Comparison of ENCODE assay signal across 8 cellular contexts in the genomic region with DNA sequence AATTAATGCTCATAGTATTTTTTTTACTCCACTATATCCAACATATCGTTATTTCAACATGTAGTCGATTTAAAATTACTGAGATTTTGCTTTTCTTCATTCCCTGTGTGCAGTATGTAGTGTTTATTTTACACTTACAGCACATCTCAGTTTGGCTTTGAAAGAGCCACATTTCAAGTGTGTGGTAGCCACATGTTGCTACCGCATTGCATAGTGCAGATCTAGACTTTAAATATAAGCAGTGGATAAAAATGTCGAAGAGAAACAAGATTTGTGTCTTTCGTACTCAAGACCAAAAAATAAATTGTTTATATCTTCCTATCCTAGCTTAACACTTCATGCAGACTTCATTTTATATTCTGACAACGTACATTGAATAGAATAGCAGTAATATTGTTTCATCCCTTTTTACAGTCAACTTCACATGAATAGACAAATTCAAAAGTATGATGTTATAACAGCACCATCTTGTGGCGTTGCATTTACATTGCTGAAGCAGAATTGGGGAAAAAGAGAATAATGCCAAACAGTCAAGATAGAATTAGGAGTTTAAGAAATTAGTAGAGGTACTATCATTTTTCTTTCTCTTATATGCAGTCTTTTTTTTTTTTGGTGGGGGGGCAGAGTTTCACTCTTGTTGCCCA. TPM values are rescaled to one million over a fixed set of nuclear protein-coding genes. Genes with fewer than 3 reads are reported as not detected.
DNase-seq lines count a peak whose midpoint lies in the region; ATAC-seq, FAIRE-seq and TF ChIP-seq lines count a peak whose summit lies in the region.

No MANE protein-coding gene starts in this region.

- intact Hi-C loops in transverse colon (cut with DNase I; ENCODE audit: low total_unique reads): loop anchor here (10.0 kb wide), 1 partner anchor 88 kb away; no protein-coding TSS in a partner anchor

- H3K79me2 ChIP-seq in OCI-LY3 (ENCODE audit: low read length): no peaks in the 10 kb centered on the region

- no peaks in the 10 kb centered on the region for H3K4me1 ChIP-seq in OCI-LY3 (ENCODE audit: low read length)
- peaks cover 0 to 5% (median 0%) of the 10 kb centered on the region in 4 donors for H3K4me1 ChIP-seq in transverse colon

- TF ChIP-seq EP300 in transverse colon (IDR thresholded peaks at IDR 0.05; ENCODE audit: low read depth): no peak

- no peak for ATAC-seq in GM19035 (IDR thresholded peaks at IDR 0.05; ENCODE audit: unreplicated experiment)
- no peak for ATAC-seq in HG02840 (IDR thresholded peaks at IDR 0.05; ENCODE audit: low FRiP score, unreplicated experiment)
- no peak for ATAC-seq in HG03520 (IDR thresholded peaks at IDR 0.05; ENCODE audit: unreplicated experiment)

- peak; percentile 62 for TF ChIP-seq CTCF in AG09309 (IDR thresholded peaks at IDR 0.05; ENCODE audit: control insufficient read depth, insufficient read depth, low read depth, low read length, missing control alignments)
- TF ChIP-seq CTCF in OCI-LY3 (IDR thresholded peaks at IDR 0.05; ENCODE audit: low read depth, low read length): peak; percentile 50
- TF ChIP-seq CTCF in transverse colon (IDR thresholded peaks at IDR 0.05): peak; percentile 19 to 34 (median 30)

- H3K4me2 ChIP-seq in OCI-LY3 (ENCODE audit: low read length): no peak overlapping the region

- H3K36me3 ChIP-seq in OCI-LY3 (replicated peaks; ENCODE audit: low read depth, low read length) (no peaks in the 10 kb centered on the region), transverse colon (no peaks in the 10 kb centered on the region)

- TF ChIP-seq POLR2A in GM12892 (IDR thresholded peaks at IDR 0.05; ENCODE audit: low read depth, low read length) (no peak), transverse colon (IDR thresholded peaks at IDR 0.05) (no peak)

- FAIRE-seq in GM12892 (lab: Jason Lieb, UNC): peak; percentile 73

- DNase-seq in AG09309 (ENCODE audit: low read depth) (no peak), GM12892 (ENCODE audit: insufficient read length) (no peak), fibroblast of peridontal ligament (ENCODE audit: extremely low read depth) (peak; percentile 78), transverse colon (no peak)

- peaks cover 3% of the 10 kb centered on the region; the same call in 1 of the 2 replicates for H3K27me3 ChIP-seq in OCI-LY3 (ENCODE audit: low read depth, low read length)
- peaks cover 17% of the 10 kb centered on the region for H3K27me3 ChIP-seq in transverse colon

- H3K27ac ChIP-seq in OCI-LY3 (ENCODE audit: low read length) (no peak overlapping the region), transverse colon (no peak overlapping the region)

- no peak overlapping the region for H3K9ac ChIP-seq in OCI-LY3 (ENCODE audit: low read length)

- in situ Hi-C loops in transverse colon (cut with MboI; ENCODE audit: low pct_ligation_motif_present in 1 of 4, low pct_unique_long_range_greater_than_20kb in 1 of 4, low sequenced_read_pairs in 3 of 4): loop anchor here in 1 of 4 donors (10.0 kb wide), 1 partner anchor 72 kb away; no protein-coding TSS in a partner anchor

- WGBS in transverse colon (ENCODE audit: low coverage in 1 of 2), 2 donors: 56 to 57% methylated on average over 7 of the region's 7 CpGs

- H3K9me3 ChIP-seq in OCI-LY3 (ENCODE audit: insufficient read depth, low read length) (no peaks in the 10 kb centered on the region), transverse colon (no peaks in the 10 kb centered on the region)

- H3K4me3 ChIP-seq in AG09309 (ENCODE audit: control insufficient read depth, low read depth, low read length) (no peak overlapping the region), OCI-LY3 (ENCODE audit: low read length) (no peak overlapping the region), transverse colon (no peak overlapping the region)

- H4K20me1 ChIP-seq in OCI-LY3 (ENCODE audit: insufficient read depth, low read length): no peaks in the 10 kb centered on the region

- no peak overlapping the region for H2AFZ ChIP-seq in OCI-LY3 (ENCODE audit: low read depth, low read length)

RNA-seq across cellular contexts. Expression of gene FBXO5, which starts 29.9 kb away (rescaled TPM):
- 31.1 TPM for polyA plus RNA-seq in GM12892 (2012; ENCODE audit: missing spikeins)
- total RNA-seq in transverse colon: 1 to 10 TPM; 1.5 to 3.2 (median 2.5) TPM

RNA-seq across cellular contexts. Expression of gene MTRF1L, which starts 49.5 kb away (rescaled TPM):
- 12.9 TPM for polyA plus RNA-seq in GM12892 (2012; ENCODE audit: missing spikeins)
- 10 to 100 TPM in 3 of 4 donors, 1 to 10 TPM in 1; 3.6 to 17.1 (median 15.9) TPM for total RNA-seq in transverse colon
